Comparison of ENCODE assay signal across 14 cellular contexts in genomic region chr7:158760936-158761335, GRCh38. TPM values are rescaled to one million over a fixed set of nuclear protein-coding genes. Genes with fewer than 3 reads are reported as not detected.
DNase-seq lines count a peak whose midpoint lies in the region; ATAC-seq and TF ChIP-seq lines count a peak whose summit lies in the region.
"Had no signal": no experiment of that assay in that cellular context is flagged by ENCODE, and none has a peak within 500 bp of the region (broad histone marks: within the 10 kb centered on the region; RNA-seq: fewer than 3 reads in every experiment).

No MANE protein-coding gene starts in this region.

- H3K9me3 Mint-ChIP-seq in T-cell, result no peaks in the 10 kb centered on the region
- H3K9me3 Mint-ChIP-seq: activated naive CD8-positive, alpha-beta T cell treated with anti-CD3 and anti-CD28 coated beads, Interleukin-2, amount 50 U/mL, for 24 hours; CD14-positive monocyte had no signal

- no peak for DNase-seq in AG04449 (ENCODE audit: low read depth, low spot score)
- no peak for DNase-seq in GM10266 (ENCODE audit: extremely low spot score)
- DNase-seq in T-cell, result peak in 12 of 34 experiments; percentile 11 to 25 (median 20)
- DNase-seq in fibroblast of pulmonary artery (ENCODE audit: low read depth), result no peak
- DNase-seq in ureter (ENCODE audit: low spot score), result no peak
- no peak for DNase-seq in RKO (ENCODE audit: low spot score)
- no peak for DNase-seq in dorsolateral prefrontal cortex
- no peak for DNase-seq in NCI-H526 treated with DMSO at 0.1 percent for 48 hours (lab: John Stamatoyannopoulos, UW)
- DNase-seq: activated naive CD8-positive, alpha-beta T cell treated with anti-CD3 and anti-CD28 coated beads, Interleukin-2, amount 50 U/mL, for 24 hours; lower lobe of right lung; MM.1S; Peyer's patch; stimulated activated CD4-positive, alpha-beta T cell treated with anti-CD3 and anti-CD28 coated beads, Interleukin-12 subunit alpha, Interleukin-12 subunit beta, amount 100 ng/mL, for 4 hours had no signal

- H3K4me3 Mint-ChIP-seq in T-cell, result no peak overlapping the region
- H3K4me3 Mint-ChIP-seq: activated naive CD8-positive, alpha-beta T cell treated with anti-CD3 and anti-CD28 coated beads, Interleukin-2, amount 50 U/mL, for 24 hours; CD14-positive monocyte had no signal

- POLR2A ChIA-PET in AG04449 (lab: Yijun Ruan, JAX) (no interaction called here), T-cell (lab: Charles Lee) (no interaction called here)

- TF ChIP-seq CTCF in AG04449 (IDR thresholded peaks at IDR 0.05; ENCODE audit: insufficient read depth, low read length, missing control alignments) (peak; percentile 7), GM10266 (IDR thresholded peaks at IDR 0.05; ENCODE audit: control insufficient read depth, insufficient read depth, low read depth, missing control alignments) (peak; percentile 35), fibroblast of pulmonary artery (IDR thresholded peaks at IDR 0.05; ENCODE audit: low read length, missing control alignments) (peak; percentile 3), dorsolateral prefrontal cortex (IDR thresholded peaks at IDR 0.05 in 54 of 56, conservative IDR thresholded peaks at IDR 0.05 in 2 of 56; ENCODE audit: low read depth in 1 of 56, partially characterized antibody in 56 of 56) (peak in 1 of 56 donors; percentile 5)

- H3K27me3 ChIP-seq in dorsolateral prefrontal cortex, result no peaks in the 10 kb centered on the region
- H3K27me3 ChIP-seq: Peyer's patch had no signal

- peak overlapping the region; percentile 16 to 35 for H3K27ac Mint-ChIP-seq in T-cell
- H3K27ac Mint-ChIP-seq: activated naive CD8-positive, alpha-beta T cell treated with anti-CD3 and anti-CD28 coated beads, Interleukin-2, amount 50 U/mL, for 24 hours had no signal

- no peak overlapping the region for H3K4me3 ChIP-seq in AG04449 (ENCODE audit: low read depth, low read length)
- H3K4me3 ChIP-seq in fibroblast of pulmonary artery (replicated peaks; ENCODE audit: low read depth, low read length), result no peak overlapping the region
- H3K4me3 ChIP-seq in dorsolateral prefrontal cortex, result no peak overlapping the region
- H3K4me3 ChIP-seq: lower lobe of right lung, Peyer's patch had no signal

- ATAC-seq in T-cell (replicated peaks in 1 of 4), result peak; percentile 52 to 69 (median 61)
- ATAC-seq: activated naive CD8-positive, alpha-beta T cell treated with anti-CD3 and anti-CD28 coated beads, Interleukin-2, amount 50 U/mL, for 24 hours had no signal

- peaks cover 0 to 8% (median 0%) of the 10 kb centered on the region in 3 donors for H3K4me1 Mint-ChIP-seq in T-cell

- intact Hi-C loops in dorsolateral prefrontal cortex (cut with DNase I), result no loop called here

- no peak overlapping the region for H3K27ac ChIP-seq in dorsolateral prefrontal cortex
- H3K27ac ChIP-seq: lower lobe of right lung, Peyer's patch had no signal

- CTCF ChIA-PET in AG04449 (lab: Yijun Ruan, JAX), result no interaction called here
- CTCF ChIA-PET in T-cell (lab: Charles Lee), result no interaction called here

- H3K36me3 Mint-ChIP-seq in T-cell, result peaks cover 67% of the 10 kb centered on the region

- H3K27me3 Mint-ChIP-seq in T-cell, result no peaks in the 10 kb centered on the region
- H3K27me3 Mint-ChIP-seq: activated naive CD8-positive, alpha-beta T cell treated with anti-CD3 and anti-CD28 coated beads, Interleukin-2, amount 50 U/mL, for 24 hours had no signal

RNA-seq across cellular contexts. Expression of gene NCAPG2, which starts 56.3 kb away (rescaled TPM):
- 10 to 100 TPM in 3 of 5 donors, 1 to 10 TPM in 2; 6.2 to 14.7 (median 11.9) TPM for total RNA-seq in T-cell
- total RNA-seq in ureter, result 6.3 TPM
- total RNA-seq in dorsolateral prefrontal cortex, result 10 to 100 TPM in 88 of 120 experiments, 1 to 10 TPM in 32; 6.9 to 19.9 (median 11.7) TPM
